Comparison of ENCODE assay signal across 11 cellular contexts in the genomic region with DNA sequence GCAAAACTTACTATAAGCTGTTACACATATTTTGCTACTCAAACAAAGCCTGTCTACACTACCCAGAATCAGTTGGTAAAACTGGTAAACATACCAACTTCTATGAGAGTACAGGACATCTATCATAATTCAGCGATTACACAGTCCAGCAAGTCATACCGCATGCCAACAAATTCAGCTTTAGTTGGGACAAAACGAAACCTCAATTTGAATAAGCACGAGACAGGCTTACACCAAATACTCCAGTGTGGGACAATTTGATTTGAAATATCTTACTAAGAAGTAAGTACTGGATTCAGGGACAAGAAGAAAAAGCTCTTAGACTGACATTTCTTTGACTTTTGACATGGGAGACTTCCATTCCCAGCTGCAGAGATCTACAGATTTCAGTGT. TPM values are rescaled to one million over a fixed set of nuclear protein-coding genes. Genes with fewer than 3 reads are reported as not detected.
A peak's percentile ranks its signal among the peaks of the same experiment; 100 is the strongest.
DNase-seq lines count a peak whose midpoint lies in the region; ATAC-seq and TF ChIP-seq lines count a peak whose summit lies in the region.
"Had no signal": no experiment of that assay in that cellular context is flagged by ENCODE, and none has a peak within 500 bp of the region (broad histone marks: within the 10 kb centered on the region; RNA-seq: fewer than 3 reads in every experiment).

No MANE protein-coding gene starts in this region.

- ATAC-seq in T-cell (replicated peaks in 1 of 4): no peak
- ATAC-seq in stimulated activated effector memory CD8-positive, alpha-beta T cell treated with anti-CD3 and anti-CD28 coated beads, Interleukin-12 subunit alpha, Interleukin-12 subunit beta, amount 100 ng/mL, for 72 hours: no peak

- no peak overlapping the region for H3K27ac Mint-ChIP-seq in activated CD4-positive, alpha-beta T cell treated with anti-CD3 and anti-CD28 coated beads, Interleukin-2, amount 10 ng/mL, durations not matched to agents 24 days and 14 days
- no peak overlapping the region for H3K27ac Mint-ChIP-seq in T-cell
- H3K27ac Mint-ChIP-seq in stimulated activated effector memory CD8-positive, alpha-beta T cell treated with anti-CD3 and anti-CD28 coated beads, Interleukin-12 subunit alpha, Interleukin-12 subunit beta, amount 100 ng/mL, for 72 hours: no peak overlapping the region
- H3K27ac Mint-ChIP-seq: activated CD4-positive, alpha-beta memory T cell treated with anti-CD3 and anti-CD28 coated beads, Interleukin-2, amount 10 ng/mL, durations not matched to agents 7 days and 5 days had no signal

- peaks cover 5% of the 10 kb centered on the region for H3K27me3 ChIP-seq in fibroblast of lung (ENCODE audit: control insufficient read depth, insufficient read depth, low read length)
- H3K27me3 ChIP-seq in ascending aorta: no peaks in the 10 kb centered on the region

- DNase-seq in activated CD4-positive, alpha-beta T cell treated with anti-CD3 and anti-CD28 coated beads, Interleukin-2, amount 10 ng/mL, durations not matched to agents 24 days and 14 days: no peak
- no peak for DNase-seq in activated CD4-positive, alpha-beta T cell treated with anti-CD3 and anti-CD28 coated beads, Interleukin-2, amount 50 U/mL, for 48 hours
- DNase-seq in T-cell: no peak
- DNase-seq in fibroblast of lung (ENCODE audit: low read depth in 2 of 2): no peak
- no peak for DNase-seq in stimulated activated effector memory CD8-positive, alpha-beta T cell treated with anti-CD3 and anti-CD28 coated beads, Interleukin-12 subunit alpha, Interleukin-12 subunit beta, amount 100 ng/mL, for 72 hours (ENCODE audit: low spot score in 2 of 2)
- DNase-seq in ascending aorta (ENCODE audit: low spot score in 2 of 2): no peak
- no peak for DNase-seq in COLO829 (ENCODE audit: low spot score)
- DNase-seq in effector CD8-positive, alpha-beta T cell (lab: John Stamatoyannopoulos, UW): no peak
- DNase-seq: activated CD4-positive, alpha-beta memory T cell treated with anti-CD3 and anti-CD28 coated beads, Interleukin-2, amount 10 ng/mL, durations not matched to agents 7 days and 5 days; cortex of kidney; OCI-M1 had no signal

- H3K36me3 ChIP-seq in fibroblast of lung (ENCODE audit: control insufficient read depth, insufficient read depth, low read length) (no peaks in the 10 kb centered on the region), ascending aorta (no peaks in the 10 kb centered on the region)

- peaks cover 81% of the 10 kb centered on the region for H3K27me3 Mint-ChIP-seq in activated CD4-positive, alpha-beta T cell treated with anti-CD3 and anti-CD28 coated beads, Interleukin-2, amount 10 ng/mL, durations not matched to agents 24 days and 14 days
- peaks cover 62 to 65% of the 10 kb centered on the region in 2 donors for H3K27me3 Mint-ChIP-seq in T-cell

- H3K4me3 ChIP-seq in fibroblast of lung (replicated peaks in 1 of 4; ENCODE audit: control extremely low read depth in 1 of 4, insufficient read depth in 1 of 4, low read depth in 3 of 4, low read length in 4 of 4): peak overlapping the region in 1 of 4 experiments; percentile 31
- H3K4me3 ChIP-seq in ascending aorta: peak overlapping the region in 1 of 2 donors; percentile 76

- intact Hi-C loops in activated CD4-positive, alpha-beta T cell treated with anti-CD3 and anti-CD28 coated beads, Interleukin-2, amount 10 ng/mL, durations not matched to agents 24 days and 14 days (cut with micrococcal nuclease): no loop called here
- intact Hi-C loops in ascending aorta (cut with DNase I): loop anchor here (5.0 kb wide), 1 partner anchor 71 kb away; the partner anchor contains the start of gene PURA

- H3K27ac ChIP-seq in fibroblast of lung (ENCODE audit: insufficient read depth, low read length) (no peak overlapping the region), ascending aorta (no peak overlapping the region)

- CTCF ChIA-PET in T-cell (lab: Charles Lee): interaction anchor here in 1 of 2 donors (0.6 kb wide), 3 partner anchors 234 to 1746 kb away, joined by 3 to 4 read pairs (median 3); no protein-coding TSS in a partner anchor

- H3K9me3 ChIP-seq in fibroblast of lung (ENCODE audit: control insufficient read depth, insufficient read depth, low read depth, low read length): no peaks in the 10 kb centered on the region
- H3K9me3 ChIP-seq in ascending aorta: no peaks in the 10 kb centered on the region

- POLR2A ChIA-PET in T-cell (lab: Charles Lee): no interaction called here

- TF ChIP-seq CTCF in fibroblast of lung (conservative IDR thresholded peaks at IDR 0.05 in 1 of 2, IDR thresholded peaks at IDR 0.05 in 1 of 2; ENCODE audit: low read depth in 1 of 2, low read length in 2 of 2) (no peak), ascending aorta (IDR thresholded peaks at IDR 0.05) (no peak)

- peak overlapping the region; percentile 51 for H3K4me3 Mint-ChIP-seq in activated CD4-positive, alpha-beta T cell treated with anti-CD3 and anti-CD28 coated beads, Interleukin-2, amount 10 ng/mL, durations not matched to agents 24 days and 14 days
- H3K4me3 Mint-ChIP-seq in T-cell: peak overlapping the region; percentile 71 to 85 (median 71)
- H3K4me3 Mint-ChIP-seq in stimulated activated effector memory CD8-positive, alpha-beta T cell treated with anti-CD3 and anti-CD28 coated beads, Interleukin-12 subunit alpha, Interleukin-12 subunit beta, amount 100 ng/mL, for 72 hours: peak overlapping the region; percentile 72

- peaks cover 10% of the 10 kb centered on the region for H3K4me1 Mint-ChIP-seq in activated CD4-positive, alpha-beta T cell treated with anti-CD3 and anti-CD28 coated beads, Interleukin-2, amount 10 ng/mL, durations not matched to agents 24 days and 14 days
- peaks cover 26 to 30% (median 30%) of the 10 kb centered on the region in 3 donors for H3K4me1 Mint-ChIP-seq in T-cell
- H3K4me1 Mint-ChIP-seq in stimulated activated effector memory CD8-positive, alpha-beta T cell treated with anti-CD3 and anti-CD28 coated beads, Interleukin-12 subunit alpha, Interleukin-12 subunit beta, amount 100 ng/mL, for 72 hours: peaks cover 25% of the 10 kb centered on the region

- no peaks in the 10 kb centered on the region for H4K20me1 ChIP-seq in fibroblast of lung (ENCODE audit: control insufficient read depth, extremely low read depth, insufficient read depth, low read length)

- no peak overlapping the region for H3K9ac ChIP-seq in fibroblast of lung (ENCODE audit: insufficient read depth, low read length)

- H3K4me1 ChIP-seq in fibroblast of lung (ENCODE audit: control insufficient read depth, extremely low read depth, insufficient read depth, low read length) (no peaks in the 10 kb centered on the region), ascending aorta (peaks cover 0 to 18% of the 10 kb centered on the region in 2 donors)

- no peaks in the 10 kb centered on the region for H3K9me3 Mint-ChIP-seq in activated CD4-positive, alpha-beta T cell treated with anti-CD3 and anti-CD28 coated beads, Interleukin-2, amount 10 ng/mL, durations not matched to agents 24 days and 14 days
- no peaks in the 10 kb centered on the region for H3K9me3 Mint-ChIP-seq in T-cell
- H3K9me3 Mint-ChIP-seq in stimulated activated effector memory CD8-positive, alpha-beta T cell treated with anti-CD3 and anti-CD28 coated beads, Interleukin-12 subunit alpha, Interleukin-12 subunit beta, amount 100 ng/mL, for 72 hours: no peaks in the 10 kb centered on the region
- H3K9me3 Mint-ChIP-seq: activated CD4-positive, alpha-beta memory T cell treated with anti-CD3 and anti-CD28 coated beads, Interleukin-2, amount 10 ng/mL, durations not matched to agents 7 days and 5 days had no signal

- peak overlapping the region; percentile 7 for H3K4me2 ChIP-seq in fibroblast of lung (ENCODE audit: extremely low read depth, insufficient read depth, low read length)

- no peaks in the 10 kb centered on the region for H3K79me2 ChIP-seq in fibroblast of lung (ENCODE audit: control insufficient read depth, insufficient read depth, low read length)

- H2AFZ ChIP-seq in fibroblast of lung (ENCODE audit: low read length): no peak overlapping the region

- H3K36me3 Mint-ChIP-seq in activated CD4-positive, alpha-beta T cell treated with anti-CD3 and anti-CD28 coated beads, Interleukin-2, amount 10 ng/mL, durations not matched to agents 24 days and 14 days (ENCODE audit: low read depth): no peaks in the 10 kb centered on the region
- no peaks in the 10 kb centered on the region for H3K36me3 Mint-ChIP-seq in T-cell
- no peaks in the 10 kb centered on the region for H3K36me3 Mint-ChIP-seq in stimulated activated effector memory CD8-positive, alpha-beta T cell treated with anti-CD3 and anti-CD28 coated beads, Interleukin-12 subunit alpha, Interleukin-12 subunit beta, amount 100 ng/mL, for 72 hours

RNA-seq across cellular contexts. Expression of gene NRG2, which starts 2.0 kb away (rescaled TPM):
- total RNA-seq in activated CD4-positive, alpha-beta T cell treated with anti-CD3 and anti-CD28 coated beads, Interleukin-2, amount 10 ng/mL, durations not matched to agents 24 days and 14 days: 0.07 TPM in 2 replicates
- under 1 TPM in 4 of 5 donors, not detected in 1; 0.12 to 0.15 (median 0.12) TPM for total RNA-seq in T-cell
- 0.51 and 1.3 TPM in 2 replicates for total RNA-seq in fibroblast of lung
- polyA plus RNA-seq in fibroblast of lung: 0.28 and 0.36 TPM in 2 replicates
- polyA plus RNA-seq in fibroblast of lung (2012): 0.05 and 0.38 TPM in 2 replicates
- not detected in 2 replicates for polyA minus RNA-seq in fibroblast of lung (ENCODE audit: low replicate concordance)
- total RNA-seq in ascending aorta: 12.8 TPM
- total RNA-seq: activated CD4-positive, alpha-beta memory T cell treated with anti-CD3 and anti-CD28 coated beads, Interleukin-2, amount 10 ng/mL, durations not matched to agents 7 days and 5 days had no signal
